In genomic region chr17:8125947-8126305, GRCh38 we compare ENCODE assay signal across 1 cellular context.
TF ChIP-seq lines count a peak whose summit lies in the region.

No MANE protein-coding gene starts in this region.

TF ChIP-seq in GM12878, 131 proteins besides CTCF, POLR2A, EP300 and RAD21:
- TF ChIP-seq ATF3 (IDR thresholded peaks at IDR 0.05; ENCODE audit: borderline replicate concordance, extremely low read depth, low read depth, low read length) (no peak), USF2 (IDR thresholded peaks at IDR 0.05; ENCODE audit: borderline replicate concordance, low read depth, low read length) (no peak), POLR2AphosphoS2 (IDR thresholded peaks at IDR 0.05; ENCODE audit: low read depth, low read length) (no peak), HCFC1 (IDR thresholded peaks at IDR 0.05; ENCODE audit: low read length) (no peak), SMAD1 (IDR thresholded peaks at IDR 0.05; ENCODE audit: low read depth, partially characterized antibody) (no peak), TAF1 (IDR thresholded peaks at IDR 0.05; ENCODE audit: borderline replicate concordance, low read depth, low read length) (no peak), MLLT1 (IDR thresholded peaks at IDR 0.05) (0 out of 2 replicates have a peak, but pooled peaks have one; percentile 2), SMAD5 (IDR thresholded peaks at IDR 0.05; ENCODE audit: low read depth) (no peak), NBN (IDR thresholded peaks at IDR 0.05) (peak; percentile 55; the same call in 1 of the 2 replicates), MAX (IDR thresholded peaks at IDR 0.05; ENCODE audit: low read depth, low read length) (no peak), BCL3 (IDR thresholded peaks at IDR 0.05; ENCODE audit: borderline replicate concordance, insufficient read depth, low read depth, low read length, poor library complexity, severe bottlenecking) (no peak), EZH2 (IDR thresholded peaks at IDR 0.05; ENCODE audit: borderline replicate concordance, control insufficient read depth, low read depth, low read length) (no peak), HDGF (IDR thresholded peaks at IDR 0.05) (peak; percentile 63; the same call in 1 of the 2 replicates), ESRRA (IDR thresholded peaks at IDR 0.05; ENCODE audit: low read length) (no peak; the same call in 1 of the 2 replicates), ZNF592 (IDR thresholded peaks at IDR 0.05) (no peak), SRF (IDR thresholded peaks at IDR 0.05; ENCODE audit: low read depth in 2 of 2, low read length in 2 of 2) (0 out of 4 replicates have a peak, but pooled peaks of 1 of the 2 experiments have one; percentile 21), NFYA (IDR thresholded peaks at IDR 0.05; ENCODE audit: borderline replicate concordance, low read depth, low read length) (no peak), IKZF2 (IDR thresholded peaks at IDR 0.05) (no peak), STAT1 (conservative IDR thresholded peaks at IDR 0.05) (no peak), CREM (IDR thresholded peaks at IDR 0.05; ENCODE audit: low read depth) (no peak), NFIC (IDR thresholded peaks at IDR 0.05; ENCODE audit: low read depth, low read length) (no peak), ZNF687 (IDR thresholded peaks at IDR 0.05) (no peak), REST (IDR thresholded peaks at IDR 0.05; ENCODE audit: low read depth, low read length) (no peak), ATF7 (IDR thresholded peaks at IDR 0.05; ENCODE audit: low read depth) (no peak), MXI1 (IDR thresholded peaks at IDR 0.05; ENCODE audit: low read depth, low read length) (no peak), PAX5 (IDR thresholded peaks at IDR 0.05; ENCODE audit: borderline replicate concordance, low read depth, low read length) (no peak), RELB (IDR thresholded peaks at IDR 0.05; ENCODE audit: low read depth) (no peak), CHD2 (IDR thresholded peaks at IDR 0.05; ENCODE audit: borderline replicate concordance, low read depth, low read length) (peak; percentile 55), DPF2 (IDR thresholded peaks at IDR 0.05) (no peak), RFX5 (IDR thresholded peaks at IDR 0.05; ENCODE audit: low read depth, low read length) (no peak), ZNF274 (IDR thresholded peaks at IDR 0.05; ENCODE audit: insufficient read depth, insufficient read length) (no peak), SIX5 (IDR thresholded peaks at IDR 0.05; ENCODE audit: low read depth, low read length, severe bottlenecking) (no peak), NR2F1 (conservative IDR thresholded peaks at IDR 0.05) (no peak), MYB (IDR thresholded peaks at IDR 0.05; ENCODE audit: borderline replicate concordance, low read depth, low read length) (no peak), ZSCAN29 (IDR thresholded peaks at IDR 0.05) (no peak)
TF ChIP-seq in GM12878: peak in this region for 5.
